In the genomic region with DNA sequence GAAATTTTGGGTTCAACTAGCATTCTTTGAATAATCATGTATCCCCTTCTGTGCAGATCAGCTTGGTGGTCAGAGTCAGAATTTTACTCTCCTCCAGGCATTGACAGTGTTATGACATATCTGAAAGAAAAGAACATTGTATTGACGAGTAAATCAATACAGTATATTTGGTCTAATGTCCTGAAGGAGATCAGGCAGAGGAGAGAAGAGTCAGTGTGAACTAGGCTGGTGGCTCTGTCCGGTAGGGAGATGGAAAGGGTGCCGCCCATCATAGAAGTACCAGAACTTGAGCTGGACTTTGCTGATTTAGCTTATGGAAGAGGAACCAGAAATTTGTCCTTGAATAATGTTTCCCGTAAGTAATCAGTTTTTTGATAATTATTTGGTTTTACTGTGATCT, we compare ENCODE assay signal across 9 cellular contexts. TPM values are rescaled to one million over a fixed set of nuclear protein-coding genes. Genes with fewer than 3 reads are reported as not detected.
A peak's percentile ranks its signal among the peaks of the same experiment; 100 is the strongest.
DNase-seq lines count a peak whose midpoint lies in the region; ATAC-seq and TF ChIP-seq lines count a peak whose summit lies in the region.
"Had no signal": no experiment of that assay in that cellular context is flagged by ENCODE, and none has a peak within 500 bp of the region (broad histone marks: within the 10 kb centered on the region; RNA-seq: fewer than 3 reads in every experiment).

A gene (plus strand): TSS at position 301 of the 400 bp plus-strand sequence. CDS start 555 bp downstream, outside the sequence.

- DNase-seq in heart right ventricle (no peak), left cardiac atrium (no peak), coronary artery (ENCODE audit: low spot score) (no peak), MV-4-11 (lab: John Stamatoyannopoulos, UW) (no peak)
- DNase-seq: DMS153 had no signal

- no peak for TF ChIP-seq CTCF in heart right ventricle (IDR thresholded peaks at IDR 0.05)
- TF ChIP-seq CTCF in coronary artery (IDR thresholded peaks at IDR 0.05): no peak

- H3K4me3 ChIP-seq in heart right ventricle (peak within 1 kb of the TSS; percentile 11 to 65 (median 53)), coronary artery (peak within 1 kb of the TSS; percentile 73), muscle layer of colon (ENCODE audit: low read depth in 1 of 2, low read length in 2 of 2) (peak within 1 kb of the TSS; percentile 41 to 52), urinary bladder (ENCODE audit: low read depth, low read length) (peak within 1 kb of the TSS; percentile 42)

- no peak within 1 kb of the TSS for H3K9ac ChIP-seq in muscle layer of colon (ENCODE audit: low read length)

- peak within 1 kb of the TSS in 4 of 10 donors; percentile 20 to 90 (median 30) for H3K27ac ChIP-seq in heart right ventricle
- peak within 1 kb of the TSS in 1 of 2 donors; percentile 37 for H3K27ac ChIP-seq in coronary artery
- H3K27ac ChIP-seq in muscle layer of colon (ENCODE audit: low read depth, low read length): peak within 1 kb of the TSS; percentile 58
- no peak within 1 kb of the TSS for H3K27ac ChIP-seq in urinary bladder (ENCODE audit: low read depth)

- intact Hi-C loops in heart right ventricle (cut with DNase I) (no loop called here), left cardiac atrium (cut with DNase I) (no loop called here)

- H3K9me3 ChIP-seq in heart right ventricle: no peaks in the 10 kb centered on the region
- H3K9me3 ChIP-seq in muscle layer of colon (ENCODE audit: low read length): no peaks in the 10 kb centered on the region

- H3K27me3 ChIP-seq in heart right ventricle (peaks cover 0 to 22% (median 10%) of the 10 kb centered on the region in 7 donors), muscle layer of colon (ENCODE audit: control insufficient read depth in 1 of 2, insufficient read depth in 2 of 2, low read length in 2 of 2) (peaks cover 0 to 13% of the 10 kb centered on the region in 2 donors)

- 89 to 91% methylated on average over 4 of the region's 4 CpGs for WGBS in heart right ventricle, 2 donors
- WGBS in urinary bladder: 94% methylated on average over 4 of the region's 4 CpGs

- H3K36me3 ChIP-seq in heart right ventricle (no peaks in the 10 kb centered on the region), muscle layer of colon (ENCODE audit: insufficient read depth, low read length) (no peaks in the 10 kb centered on the region), urinary bladder (ENCODE audit: insufficient read depth) (no peaks in the 10 kb centered on the region)

- H3K4me1 ChIP-seq in heart right ventricle (peaks cover 0 to 50% (median 0%) of the 10 kb centered on the region in 9 donors), muscle layer of colon (ENCODE audit: insufficient read depth, low read length) (no peaks in the 10 kb centered on the region), urinary bladder (ENCODE audit: insufficient read depth) (no peaks in the 10 kb centered on the region)

- ATAC-seq in heart right ventricle: peak in 2 of 8 donors; percentile 12 to 31
- no peak for ATAC-seq in left cardiac atrium
- ATAC-seq in GM19351 (IDR thresholded peaks at IDR 0.05; ENCODE audit: unreplicated experiment): no peak
- ATAC-seq in HG02798 (IDR thresholded peaks at IDR 0.05; ENCODE audit: poor library complexity, unreplicated experiment): no peak

RNA-seq across cellular contexts. Expression of the gene that starts here (rescaled TPM):
- total RNA-seq in heart right ventricle (10 to 100 TPM in 1 of 10 donors, 1 to 10 TPM in 4, under 1 TPM in 3, not detected in 2; 0.45 to 40.8 (median 1.5) TPM), left cardiac atrium (1 to 10 TPM; 2.3 to 3.9 TPM), urinary bladder (9.5 TPM)
- polyA plus RNA-seq in heart right ventricle (1 to 10 TPM; 1.5 to 2.6 TPM), urinary bladder (7.1 TPM)
